19 cellular contexts compared by ENCODE assay signal in the genomic region with DNA sequence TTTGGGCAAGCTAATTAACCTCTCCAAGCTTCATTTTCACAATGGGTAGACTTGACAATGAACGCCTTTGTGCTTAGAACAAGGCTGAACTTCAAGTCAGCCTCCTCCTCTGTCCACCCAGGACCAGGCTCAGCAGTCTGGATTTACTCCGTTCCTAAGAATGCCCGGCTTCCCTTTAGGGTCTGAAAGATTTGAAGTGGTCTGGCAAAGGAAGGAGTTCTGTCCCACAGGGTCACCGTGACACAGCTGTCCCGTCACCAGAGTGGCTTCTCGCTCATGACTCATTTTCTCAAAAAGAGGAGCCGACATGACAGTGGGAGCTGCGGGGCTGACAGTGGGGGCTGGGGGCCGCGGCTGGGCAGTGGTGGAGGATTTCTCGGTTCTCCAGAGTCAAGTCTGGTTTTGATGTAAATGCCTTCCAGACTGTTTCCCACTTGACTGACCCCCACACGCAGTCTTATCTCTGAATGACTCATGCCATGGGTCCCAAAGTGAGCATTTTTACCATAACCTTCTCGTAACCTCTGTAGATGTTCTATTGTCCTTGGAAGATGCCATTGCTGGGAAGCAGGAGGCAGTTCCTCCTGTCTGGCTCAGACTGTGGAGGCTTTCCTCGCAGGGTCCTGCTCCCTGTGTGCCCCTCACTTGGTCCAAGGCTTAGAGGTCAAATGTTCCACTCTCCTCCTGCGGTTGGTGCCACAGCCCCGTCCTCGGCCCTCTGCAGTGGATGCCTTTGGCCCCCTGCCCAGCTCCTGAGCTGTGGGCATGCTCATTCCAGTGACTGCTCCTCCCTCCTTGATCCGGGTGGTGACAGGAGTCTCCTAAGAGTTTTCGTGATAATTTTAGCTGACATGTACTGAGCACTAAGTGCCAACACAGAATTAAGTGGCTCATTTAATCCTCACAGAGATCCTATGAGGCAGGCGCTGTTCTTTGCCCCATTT.
A peak's percentile ranks its signal among the peaks of the same experiment; 100 is the strongest.
DNase-seq lines count a peak whose midpoint lies in the region; ATAC-seq and TF ChIP-seq lines count a peak whose summit lies in the region.
"Had no signal": no experiment of that assay in that cellular context is flagged by ENCODE, and none has a peak within 500 bp of the region (broad histone marks: within the 10 kb centered on the region; RNA-seq: fewer than 3 reads in every experiment).

No MANE protein-coding gene starts in this region.

- H3K27me3 ChIP-seq in neural progenitor cell (no peaks in the 10 kb centered on the region), Peyer's patch (no peaks in the 10 kb centered on the region)

- no peak for ATAC-seq in T-cell (replicated peaks in 1 of 4)
- ATAC-seq: activated CD8-positive, alpha-beta T cell treated with anti-CD3 and anti-CD28 coated beads for 36 hours had no signal

- H3K4me2 ChIP-seq in neural progenitor cell: no peak overlapping the region

- in situ Hi-C loops in SK-MEL-5 (cut with HindIII; ENCODE audit: low pct_unique_long_range_greater_than_20kb, low sequenced_read_pairs): no loop called here

- H3F3A ChIP-seq in neural progenitor cell (ENCODE audit: low read depth): no peaks in the 10 kb centered on the region

- no peak for TF ChIP-seq CTCF in neural progenitor cell (IDR thresholded peaks at IDR 0.05)
- no peak for TF ChIP-seq CTCF in Peyer's patch (IDR thresholded peaks at IDR 0.05)

- no peaks in the 10 kb centered on the region for H3K79me2 ChIP-seq in neural progenitor cell (ENCODE audit: low read depth)

- H3K4me1 ChIP-seq in neural progenitor cell: no peaks in the 10 kb centered on the region
- no peaks in the 10 kb centered on the region for H3K4me1 ChIP-seq in Peyer's patch

- H3K9me3 Mint-ChIP-seq in neural progenitor cell (no peaks in the 10 kb centered on the region), T-cell (peaks cover 0 to 2% (median 0%) of the 10 kb centered on the region in 3 donors), immature natural killer cell (peaks cover 0 to 6% (median 0%) of the 10 kb centered on the region in 6 donors)
- H3K9me3 Mint-ChIP-seq: activated B cell treated with CpG ODN at 0.5 μM for 24 hours; activated CD8-positive, alpha-beta T cell treated with anti-CD3 and anti-CD28 coated beads for 36 hours; central memory CD8-positive, alpha-beta T cell; neural crest cell; T-helper 2 cell treated with Interferon-gamma antibody and Interleukin-4, amounts not matched to agents 5 μg/mL and 100 μg/mL, for 36 hours had no signal

- no peak overlapping the region for H2AFZ ChIP-seq in neural progenitor cell (replicated peaks)

- H3K9me3 ChIP-seq in neural progenitor cell (ENCODE audit: low read depth): no peaks in the 10 kb centered on the region
- H3K9me3 ChIP-seq in Peyer's patch: no peaks in the 10 kb centered on the region

- no peaks in the 10 kb centered on the region for H4K20me1 ChIP-seq in neural progenitor cell (ENCODE audit: low read depth)

- H3K27ac Mint-ChIP-seq in neural progenitor cell: peak overlapping the region; percentile 27
- H3K27ac Mint-ChIP-seq in T-cell: no peak overlapping the region
- H3K27ac Mint-ChIP-seq in immature natural killer cell: no peak overlapping the region
- H3K27ac Mint-ChIP-seq: activated B cell treated with CpG ODN at 0.5 μM for 24 hours; activated CD8-positive, alpha-beta T cell treated with anti-CD3 and anti-CD28 coated beads for 36 hours; T-helper 2 cell treated with Interferon-gamma antibody and Interleukin-4, amounts not matched to agents 5 μg/mL and 100 μg/mL, for 36 hours had no signal

- H3K27ac ChIP-seq in neural progenitor cell: no peak overlapping the region
- no peak overlapping the region for H3K27ac ChIP-seq in Peyer's patch
- H3K27ac ChIP-seq: SK-N-MC had no signal

- DNase-seq in A172 (ENCODE audit: low spot score) (peak; percentile 22), SK-MEL-5 (ENCODE audit: low read depth, low spot score) (peak; percentile 28), foreskin melanocyte (peak; percentile 52), neural progenitor cell (ENCODE audit: low spot score) (no peak), Peyer's patch (no peak), nucleus accumbens (lab: John Stamatoyannopoulos, UW) (no peak), T-cell (no peak), immature natural killer cell (no peak)
- DNase-seq: 8988T; activated B cell treated with CpG ODN at 0.5 μM for 24 hours; activated CD8-positive, alpha-beta T cell treated with anti-CD3 and anti-CD28 coated beads for 36 hours; activated gamma-delta T cell treated with Interleukin-2 at 50 U/mL for 16 hours; NCI-H187; NCI-H82; stimulated activated CD4-positive, alpha-beta T cell treated with anti-CD3 and anti-CD28 coated beads, Interleukin-4, amount 100 ng/mL, for 4 hours had no signal

- no peaks in the 10 kb centered on the region for H3K36me3 Mint-ChIP-seq in neural progenitor cell
- no peaks in the 10 kb centered on the region for H3K36me3 Mint-ChIP-seq in T-cell
- H3K36me3 Mint-ChIP-seq in immature natural killer cell: no peaks in the 10 kb centered on the region

- H3K27me3 Mint-ChIP-seq in neural progenitor cell (ENCODE audit: insufficient read depth, low read depth): peaks cover 2% of the 10 kb centered on the region
- H3K27me3 Mint-ChIP-seq in T-cell: peaks cover 10 to 41% of the 10 kb centered on the region in 2 donors
- peaks cover 1 to 5% (median 2%) of the 10 kb centered on the region in 3 donors for H3K27me3 Mint-ChIP-seq in immature natural killer cell (ENCODE audit: low read depth in 3 of 3)

- H3K4me1 Mint-ChIP-seq in neural progenitor cell (peaks cover 7% of the 10 kb centered on the region), T-cell (no peaks in the 10 kb centered on the region), immature natural killer cell (no peaks in the 10 kb centered on the region)
- H3K4me1 Mint-ChIP-seq: activated B cell treated with CpG ODN at 0.5 μM for 24 hours; central memory CD8-positive, alpha-beta T cell had no signal

- no peak overlapping the region for H3K9ac ChIP-seq in neural progenitor cell

- CTCF ChIA-PET in T-cell (lab: Charles Lee): no interaction called here

- H3K4me3 ChIP-seq in neural progenitor cell: no peak overlapping the region
- H3K4me3 ChIP-seq in Peyer's patch: no peak overlapping the region
- H3K4me3 ChIP-seq: SK-N-MC had no signal

- TF ChIP-seq POLR2A in Peyer's patch (IDR thresholded peaks at IDR 0.05): no peak

- POLR2A ChIA-PET in T-cell (lab: Charles Lee): no interaction called here

- H3K36me3 ChIP-seq in neural progenitor cell: no peaks in the 10 kb centered on the region
- no peaks in the 10 kb centered on the region for H3K36me3 ChIP-seq in Peyer's patch

- H3K4me3 Mint-ChIP-seq in neural progenitor cell (no peak overlapping the region), T-cell (no peak overlapping the region), immature natural killer cell (no peak overlapping the region)
- H3K4me3 Mint-ChIP-seq: activated B cell treated with CpG ODN at 0.5 μM for 24 hours; activated CD8-positive, alpha-beta T cell treated with anti-CD3 and anti-CD28 coated beads for 36 hours; central memory CD8-positive, alpha-beta T cell; neural crest cell; T-helper 2 cell treated with Interferon-gamma antibody and Interleukin-4, amounts not matched to agents 5 μg/mL and 100 μg/mL, for 36 hours had no signal

Comparison
In these comparisons a context has a peak if more than half of its experiments do, and no peak if none do; other contexts are left out.
1. DNase-seq: peak in A172 (single experiment), SK-MEL-5 (single experiment) and foreskin melanocyte (single experiment); none in neural progenitor cell (single experiment), Peyer's patch (0 of 3), nucleus accumbens (0 of 56), T-cell (0 of 34) and immature natural killer cell (0 of 3).